1 cellular context compared by ENCODE assay signal in the genomic region with DNA sequence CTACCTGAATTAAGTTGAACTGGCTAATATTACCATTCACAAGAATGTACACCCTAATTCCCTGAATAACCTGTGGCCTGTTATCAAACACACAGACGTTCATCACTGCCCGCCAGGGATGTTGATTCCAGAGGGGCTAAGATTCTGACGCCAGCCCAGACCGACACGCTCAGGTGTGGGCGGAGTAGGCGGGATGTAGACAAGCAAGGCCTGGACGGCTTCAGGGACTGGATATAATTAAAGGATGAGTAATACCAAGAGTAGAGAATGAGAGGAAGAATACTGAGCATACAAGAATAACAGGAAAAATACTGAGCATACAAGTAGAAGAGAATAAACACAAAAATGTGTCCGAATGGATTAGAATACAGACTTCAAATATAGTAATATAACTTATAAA.
TF ChIP-seq lines count a peak whose summit lies in the region.

No MANE protein-coding gene starts in this region.

TF ChIP-seq in SK-N-SH treated with all-trans-retinoic acid at 6 μM for 48 hours, 23 proteins besides CTCF, POLR2A, EP300 and RAD21 (continued from another document):
- TF ChIP-seq, protein P1, sequence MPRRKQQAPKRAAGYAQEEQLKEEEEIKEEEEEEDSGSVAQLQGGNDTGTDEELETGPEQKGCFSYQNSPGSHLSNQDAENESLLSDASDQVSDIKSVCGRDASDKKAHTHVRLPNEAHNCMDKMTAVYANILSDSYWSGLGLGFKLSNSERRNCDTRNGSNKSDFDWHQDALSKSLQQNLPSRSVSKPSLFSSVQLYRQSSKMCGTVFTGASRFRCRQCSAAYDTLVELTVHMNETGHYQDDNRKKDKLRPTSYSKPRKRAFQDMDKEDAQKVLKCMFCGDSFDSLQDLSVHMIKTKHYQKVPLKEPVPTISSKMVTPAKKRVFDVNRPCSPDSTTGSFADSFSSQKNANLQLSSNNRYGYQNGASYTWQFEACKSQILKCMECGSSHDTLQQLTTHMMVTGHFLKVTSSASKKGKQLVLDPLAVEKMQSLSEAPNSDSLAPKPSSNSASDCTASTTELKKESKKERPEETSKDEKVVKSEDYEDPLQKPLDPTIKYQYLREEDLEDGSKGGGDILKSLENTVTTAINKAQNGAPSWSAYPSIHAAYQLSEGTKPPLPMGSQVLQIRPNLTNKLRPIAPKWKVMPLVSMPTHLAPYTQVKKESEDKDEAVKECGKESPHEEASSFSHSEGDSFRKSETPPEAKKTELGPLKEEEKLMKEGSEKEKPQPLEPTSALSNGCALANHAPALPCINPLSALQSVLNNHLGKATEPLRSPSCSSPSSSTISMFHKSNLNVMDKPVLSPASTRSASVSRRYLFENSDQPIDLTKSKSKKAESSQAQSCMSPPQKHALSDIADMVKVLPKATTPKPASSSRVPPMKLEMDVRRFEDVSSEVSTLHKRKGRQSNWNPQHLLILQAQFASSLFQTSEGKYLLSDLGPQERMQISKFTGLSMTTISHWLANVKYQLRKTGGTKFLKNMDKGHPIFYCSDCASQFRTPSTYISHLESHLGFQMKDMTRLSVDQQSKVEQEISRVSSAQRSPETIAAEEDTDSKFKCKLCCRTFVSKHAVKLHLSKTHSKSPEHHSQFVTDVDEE (CRISPR knock-in tag; IDR thresholded peaks at IDR 0.05): no peak
- TF ChIP-seq CSDC2 (CRISPR knock-in tag; IDR thresholded peaks at IDR 0.05) (no peak), ZC3H10 (CRISPR knock-in tag; IDR thresholded peaks at IDR 0.05) (no peak), RARB (CRISPR knock-in tag; IDR thresholded peaks at IDR 0.05) (no peak)
- TF ChIP-seq, protein P2, sequence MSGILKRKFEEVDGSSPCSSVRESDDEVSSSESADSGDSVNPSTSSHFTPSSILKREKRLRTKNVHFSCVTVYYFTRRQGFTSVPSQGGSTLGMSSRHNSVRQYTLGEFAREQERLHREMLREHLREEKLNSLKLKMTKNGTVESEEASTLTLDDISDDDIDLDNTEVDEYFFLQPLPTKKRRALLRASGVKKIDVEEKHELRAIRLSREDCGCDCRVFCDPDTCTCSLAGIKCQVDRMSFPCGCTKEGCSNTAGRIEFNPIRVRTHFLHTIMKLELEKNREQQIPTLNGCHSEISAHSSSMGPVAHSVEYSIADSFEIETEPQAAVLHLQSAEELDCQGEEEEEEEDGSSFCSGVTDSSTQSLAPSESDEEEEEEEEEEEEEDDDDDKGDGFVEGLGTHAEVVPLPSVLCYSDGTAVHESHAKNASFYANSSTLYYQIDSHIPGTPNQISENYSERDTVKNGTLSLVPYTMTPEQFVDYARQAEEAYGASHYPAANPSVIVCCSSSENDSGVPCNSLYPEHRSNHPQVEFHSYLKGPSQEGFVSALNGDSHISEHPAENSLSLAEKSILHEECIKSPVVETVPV (CRISPR knock-in tag; IDR thresholded peaks at IDR 0.05): no peak
